In genomic region chr20:10571313-10571815, GRCh38 we compare ENCODE assay signal across 1 cellular context.
TF ChIP-seq lines count a peak whose summit lies in the region.

No MANE protein-coding gene starts in this region.

TF ChIP-seq in H1, 55 proteins besides CTCF, POLR2A, EP300 and RAD21:
- TF ChIP-seq PHF8 (conservative IDR thresholded peaks at IDR 0.05; ENCODE audit: low read depth, low read length) (no peak), SUZ12 (IDR thresholded peaks at IDR 0.05; ENCODE audit: low read length) (no peak), ASH2L (IDR thresholded peaks at IDR 0.05; ENCODE audit: low read length) (no peak), CTBP2 (IDR thresholded peaks at IDR 0.05; ENCODE audit: borderline replicate concordance, insufficient read depth, insufficient read length, low read length) (no peak), NRF1 (IDR thresholded peaks at IDR 0.05; ENCODE audit: low read depth, low read length) (no peak), CEBPB (IDR thresholded peaks at IDR 0.05; ENCODE audit: low read depth, low read length) (no peak), BACH1 (IDR thresholded peaks at IDR 0.05; ENCODE audit: low read length) (no peak), RXRA (IDR thresholded peaks at IDR 0.05; ENCODE audit: insufficient read depth, low read depth, low read length) (no peak), JUND (IDR thresholded peaks at IDR 0.05; ENCODE audit: low read length) (no peak), JUN (IDR thresholded peaks at IDR 0.05; ENCODE audit: low read depth, low read length) (no peak), KDM1A (IDR thresholded peaks at IDR 0.05; ENCODE audit: borderline replicate concordance, low read length) (no peak), HDAC6 (IDR thresholded peaks at IDR 0.05; ENCODE audit: low read depth, low read length) (no peak)
TF ChIP-seq in H1: peak in this region for 0.
